ENCODE assay signal across 17 cellular contexts in genomic region chr20:41081276-41081814, GRCh38. TPM values are rescaled to one million over a fixed set of nuclear protein-coding genes. Genes with fewer than 3 reads are reported as not detected.
DNase-seq lines count a peak whose midpoint lies in the region; ATAC-seq, FAIRE-seq and TF ChIP-seq lines count a peak whose summit lies in the region.
"Had no signal": no experiment of that assay in that cellular context is flagged by ENCODE, and none has a peak within 500 bp of the region (broad histone marks: within the 10 kb centered on the region; RNA-seq: fewer than 3 reads in every experiment).

No MANE protein-coding gene starts in this region.

- H3K27me3 ChIP-seq in astrocyte (ENCODE audit: insufficient read depth, low read length): no peaks in the 10 kb centered on the region
- no peaks in the 10 kb centered on the region for H3K27me3 ChIP-seq in sigmoid colon

- H2AFZ ChIP-seq in astrocyte (ENCODE audit: low read depth, low read length): no peak overlapping the region

- H3K9me3 ChIP-seq in astrocyte (ENCODE audit: insufficient read depth, low read depth, low read length): no peaks in the 10 kb centered on the region
- H3K9me3 ChIP-seq in sigmoid colon: no peaks in the 10 kb centered on the region

- intact Hi-C loops in sigmoid colon (cut with DNase I): no loop called here

- no peak overlapping the region for H3K4me3 ChIP-seq in astrocyte (ENCODE audit: insufficient read depth, low read depth, low read length)
- no peak overlapping the region for H3K4me3 ChIP-seq in sigmoid colon

- no peak overlapping the region for H3K4me3 Mint-ChIP-seq in T-helper 1 cell treated with Interleukin-12 subunit alpha and Interleukin-12 subunit beta and Interleukin-4 antibody, amounts not matched to agents 30 μg/mL and 1 μg/mL, for 36 hours
- no peak overlapping the region for H3K4me3 Mint-ChIP-seq in astrocyte (ENCODE audit: unreplicated experiment)
- H3K4me3 Mint-ChIP-seq in naive thymus-derived CD8-positive, alpha-beta T cell: no peak overlapping the region
- H3K4me3 Mint-ChIP-seq: neural crest cell had no signal

- H3K4me2 ChIP-seq in astrocyte (ENCODE audit: low read length): no peak overlapping the region

- no peak for TF ChIP-seq POLR2A in sigmoid colon (IDR thresholded peaks at IDR 0.05)

- TF ChIP-seq EP300 in sigmoid colon (IDR thresholded peaks at IDR 0.05): no peak

- peaks cover 30% of the 10 kb centered on the region for H3K79me2 ChIP-seq in astrocyte (ENCODE audit: insufficient read depth, low read length)

- peaks cover 34% of the 10 kb centered on the region for H4K20me1 ChIP-seq in astrocyte (ENCODE audit: insufficient read depth, low read length)

- no peaks in the 10 kb centered on the region for H3K9me3 Mint-ChIP-seq in T-helper 1 cell treated with Interleukin-12 subunit alpha and Interleukin-12 subunit beta and Interleukin-4 antibody, amounts not matched to agents 30 μg/mL and 1 μg/mL, for 36 hours
- H3K9me3 Mint-ChIP-seq in astrocyte (ENCODE audit: unreplicated experiment): no peaks in the 10 kb centered on the region
- no peaks in the 10 kb centered on the region for H3K9me3 Mint-ChIP-seq in naive thymus-derived CD8-positive, alpha-beta T cell
- H3K9me3 Mint-ChIP-seq: neural crest cell had no signal

- peaks cover 57% of the 10 kb centered on the region for H3K36me3 Mint-ChIP-seq in T-helper 1 cell treated with Interleukin-12 subunit alpha and Interleukin-12 subunit beta and Interleukin-4 antibody, amounts not matched to agents 30 μg/mL and 1 μg/mL, for 36 hours (ENCODE audit: low read depth)
- peaks cover 12% of the 10 kb centered on the region for H3K36me3 Mint-ChIP-seq in astrocyte (ENCODE audit: low read depth, unreplicated experiment)
- peaks cover 4 to 90% (median 28%) of the 10 kb centered on the region in 3 donors for H3K36me3 Mint-ChIP-seq in naive thymus-derived CD8-positive, alpha-beta T cell

- H3K4me1 ChIP-seq in astrocyte (ENCODE audit: insufficient read depth, low read length): peaks cover 5% of the 10 kb centered on the region
- peaks cover 0 to 27% (median 14%) of the 10 kb centered on the region in 4 donors for H3K4me1 ChIP-seq in sigmoid colon

- H3K27me3 Mint-ChIP-seq in T-helper 1 cell treated with Interleukin-12 subunit alpha and Interleukin-12 subunit beta and Interleukin-4 antibody, amounts not matched to agents 30 μg/mL and 1 μg/mL, for 36 hours (ENCODE audit: low read depth): no peaks in the 10 kb centered on the region
- no peaks in the 10 kb centered on the region for H3K27me3 Mint-ChIP-seq in astrocyte (ENCODE audit: low read depth, unreplicated experiment)
- no peaks in the 10 kb centered on the region for H3K27me3 Mint-ChIP-seq in naive thymus-derived CD8-positive, alpha-beta T cell

- no peak for TF ChIP-seq CTCF in astrocyte (IDR thresholded peaks at IDR 0.05; ENCODE audit: insufficient read depth, low read depth, low read length)
- TF ChIP-seq CTCF in sigmoid colon (IDR thresholded peaks at IDR 0.05): no peak

- peaks cover 47% of the 10 kb centered on the region for H3K36me3 ChIP-seq in astrocyte (ENCODE audit: insufficient read depth, low read length)
- peaks cover 4 to 70% (median 7%) of the 10 kb centered on the region in 4 donors for H3K36me3 ChIP-seq in sigmoid colon

- ATAC-seq in naive thymus-derived CD8-positive, alpha-beta T cell: peak in 1 of 2 donors; percentile 59
- ATAC-seq in GM21825 (IDR thresholded peaks at IDR 0.05; ENCODE audit: unreplicated experiment): no peak
- ATAC-seq: esophagus mucosa, left ventricle myocardium superior had no signal

- FAIRE-seq in astrocyte (lab: Jason Lieb, UNC): no peak

- no peak for DNase-seq in T-helper 1 cell
- peak; percentile 26 for DNase-seq in HCEC 1CT
- peak; percentile 51 for DNase-seq in astrocyte (ENCODE audit: low read depth)
- no peak for DNase-seq in naive thymus-derived CD8-positive, alpha-beta T cell
- no peak for DNase-seq in sigmoid colon
- DNase-seq in SIG-M5 (lab: John Stamatoyannopoulos, UW): no peak
- DNase-seq: COR-L47, cortex of kidney, left ventricle myocardium superior, NCI-H2081 treated with DMSO at 0.1 percent for 48 hours, NCI-H82, T1000 had no signal

- H3K27ac ChIP-seq in astrocyte (ENCODE audit: low read depth, low read length) (no peak overlapping the region), sigmoid colon (no peak overlapping the region)
- H3K27ac ChIP-seq: 22Rv1 had no signal

- peaks cover 55% of the 10 kb centered on the region for H3K4me1 Mint-ChIP-seq in T-helper 1 cell treated with Interleukin-12 subunit alpha and Interleukin-12 subunit beta and Interleukin-4 antibody, amounts not matched to agents 30 μg/mL and 1 μg/mL, for 36 hours (ENCODE audit: low read depth)
- peaks cover 21% of the 10 kb centered on the region for H3K4me1 Mint-ChIP-seq in astrocyte (ENCODE audit: low read depth, unreplicated experiment)
- H3K4me1 Mint-ChIP-seq in naive thymus-derived CD8-positive, alpha-beta T cell: peaks cover 18 to 45% (median 45%) of the 10 kb centered on the region in 4 donors

- H3K27ac Mint-ChIP-seq in T-helper 1 cell treated with Interleukin-12 subunit alpha and Interleukin-12 subunit beta and Interleukin-4 antibody, amounts not matched to agents 30 μg/mL and 1 μg/mL, for 36 hours: peak overlapping the region; percentile 16
- peak overlapping the region; percentile 28 for H3K27ac Mint-ChIP-seq in astrocyte (ENCODE audit: unreplicated experiment)
- H3K27ac Mint-ChIP-seq in naive thymus-derived CD8-positive, alpha-beta T cell: peak overlapping the region in 7 of 10 donors; percentile 27 to 77 (median 53)

- no peak overlapping the region for H3K9ac ChIP-seq in astrocyte (ENCODE audit: low read length)

- POLR2A ChIA-PET in naive thymus-derived CD8-positive, alpha-beta T cell (lab: Charles Lee): no interaction called here

RNA-seq across cellular contexts. Expression of gene TOP1, which starts 52.7 kb away (rescaled TPM):
- total RNA-seq in astrocyte (55.9 and 63.5 TPM in 2 replicates), sigmoid colon (10 to 100 TPM; 22.0 to 33.2 (median 22.4) TPM)
- total RNA-seq in naive thymus-derived CD8-positive, alpha-beta T cell: 10 to 100 TPM; 45.0 to 48.3 TPM
- 10 to 100 TPM in 2 of 3 donors, 1 to 10 TPM in 1; 9.1 to 14.1 (median 10.5) TPM for polyA plus RNA-seq in naive thymus-derived CD8-positive, alpha-beta T cell
- 10 to 100 TPM; 26.4 to 45.0 (median 43.2) TPM for polyA plus RNA-seq in sigmoid colon

RNA-seq across cellular contexts. Expression of gene PLCG1, which starts 56.0 kb away (rescaled TPM):
- total RNA-seq in astrocyte (99.6 and 129 TPM in 2 replicates), sigmoid colon (100 to 1,000 TPM in 1 of 4 donors, 10 to 100 TPM in 3; 48.5 to 152 (median 67.0) TPM)
- 100 to 1,000 TPM; 384 to 393 TPM for total RNA-seq in naive thymus-derived CD8-positive, alpha-beta T cell
- polyA plus RNA-seq in naive thymus-derived CD8-positive, alpha-beta T cell: 10 to 100 TPM; 37.4 to 92.5 (median 53.2) TPM
- polyA plus RNA-seq in sigmoid colon: 10 to 100 TPM in 2 of 3 donors, 1 to 10 TPM in 1; 9.9 to 57.6 (median 19.8) TPM

Comparison
In these comparisons a context has a peak if more than half of its experiments do, and no peak if none do; other contexts are left out.
1. DNase-seq: peak in HCEC 1CT (single experiment) and astrocyte (single experiment); none in T-helper 1 cell (0 of 5), naive thymus-derived CD8-positive, alpha-beta T cell (0 of 10), sigmoid colon (single experiment) and SIG-M5 (single experiment).
2. Peak in every context shown above with its lines, with median percentiles within 50 percentile points of each other: H3K27ac Mint-ChIP-seq.